ENCODE assay signal across 27 cellular contexts in genomic region chr3:97884724-97885123, GRCh38.
"Had no signal": no experiment of that assay in that cellular context is flagged by ENCODE, and none has a peak within 500 bp of the region (broad histone marks: within the 10 kb centered on the region; RNA-seq: fewer than 3 reads in every experiment).

No MANE protein-coding gene starts in this region.

- H3K4me2 ChIP-seq: hepatocyte had no signal

- H3K4me3 ChIP-seq: hepatocyte, left lung, lung, ovary, stomach, testis, tibial artery, upper lobe of left lung, uterus had no signal

- FAIRE-seq: frontal cortex, kidney had no signal

- H3K4me1 ChIP-seq: testis, tibial artery, uterus had no signal

- H3K79me2 ChIP-seq: hepatocyte had no signal

- DNase-seq: caudate nucleus; cerebellar nuclear complex; cortex of kidney; effector memory CD8-positive, alpha-beta T cell; kidney; left lung; natural killer cell; occipital lobe; ovary; posterior cingulate gyrus; retina; stimulated activated CD4-positive, alpha-beta T cell treated with anti-CD3 and anti-CD28 coated beads, Interleukin-2, amount 100 ng/mL, for 24 hours; stimulated activated CD4-positive, alpha-beta T cell treated with anti-CD3 and anti-CD28 coated beads, Interleukin-4, amount 100 ng/mL, for 24 hours; stimulated activated naive CD4-positive, alpha-beta T cell treated with Interleukin-2 at 50 U/mL for 16 hours; stomach; substantia nigra; testis; tibial artery; upper lobe of left lung; uterus had no signal

- H3K27ac ChIP-seq: epithelial cell of prostate, hepatocyte, ovary, stomach, testis, tibial artery, uterus had no signal

- H3K9me3 ChIP-seq: left lung, ovary, stomach, testis, tibial artery, upper lobe of left lung, uterus had no signal

- H2AFZ ChIP-seq: hepatocyte had no signal

- ATAC-seq: effector memory CD8-positive, alpha-beta T cell; esophagus mucosa; left lung; natural killer cell; sciatic nerve; stimulated activated effector memory CD8-positive, alpha-beta T cell treated with anti-CD3 and anti-CD28 coated beads, Interleukin-12 subunit alpha, Interleukin-12 subunit beta, amount 100 ng/mL, for 72 hours had no signal

- H3K36me3 ChIP-seq: ovary, uterus had no signal

- H3K27me3 ChIP-seq: hepatocyte, left lung, ovary, stomach, testis, tibial artery, upper lobe of left lung, uterus had no signal
